ENCODE assay signal across 26 cellular contexts in the genomic region with DNA sequence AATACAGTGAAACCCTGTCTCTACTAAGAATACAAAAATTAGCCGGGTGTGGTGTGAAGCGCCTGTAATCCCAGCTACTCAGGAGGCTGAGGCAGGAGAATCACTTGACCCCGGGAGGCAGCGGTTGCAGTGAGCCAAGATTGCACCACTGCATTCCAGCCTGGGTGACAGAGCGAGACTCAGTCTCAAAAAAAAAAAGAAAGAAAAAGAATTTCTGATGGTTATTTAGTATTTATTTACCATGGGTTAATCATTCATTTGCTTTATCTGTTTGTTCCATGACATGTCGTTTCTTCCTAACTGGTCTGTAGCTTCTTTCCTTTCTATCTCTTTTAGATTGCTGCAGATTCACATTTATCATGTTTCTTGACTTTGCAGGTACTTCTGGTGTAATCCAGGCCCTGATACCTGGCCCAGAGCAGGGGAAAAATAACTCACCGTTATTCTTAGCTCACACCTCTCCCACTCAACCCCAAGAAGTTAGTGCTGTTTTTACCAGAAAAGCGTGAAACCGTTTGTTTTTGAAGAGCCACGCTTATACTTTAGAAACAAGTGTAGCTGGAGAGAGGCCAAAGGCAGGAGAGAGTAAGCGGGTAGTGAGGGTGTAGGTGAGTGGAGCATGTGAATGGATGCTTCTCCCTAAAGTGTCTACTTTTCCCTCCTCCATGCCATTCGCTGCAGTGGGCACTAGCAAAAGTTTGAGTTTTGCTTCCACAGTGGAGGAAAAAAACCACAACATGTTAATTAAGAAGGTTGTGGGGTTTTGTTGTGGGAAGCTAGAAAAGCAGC. TPM values are rescaled to one million over a fixed set of nuclear protein-coding genes. Genes with fewer than 3 reads are reported as not detected.
DNase-seq lines count a peak whose midpoint lies in the region; ATAC-seq and TF ChIP-seq lines count a peak whose summit lies in the region.
"Had no signal": no experiment of that assay in that cellular context is flagged by ENCODE, and none has a peak within 500 bp of the region (broad histone marks: within the 10 kb centered on the region; RNA-seq: fewer than 3 reads in every experiment).

No MANE protein-coding gene starts in this region.

- BruUV-seq in IMR-90 (replicated peaks; lab: Mats Ljungman, UMichigan) = no TSS peak

- H3K9me3 Mint-ChIP-seq in endodermal cell = no peaks in the 10 kb centered on the region
- H3K9me3 Mint-ChIP-seq in neural progenitor cell = peaks cover 9% of the 10 kb centered on the region
- H3K9me3 Mint-ChIP-seq in natural killer cell = no peaks in the 10 kb centered on the region
- H3K9me3 Mint-ChIP-seq: activated naive CD8-positive, alpha-beta T cell treated with anti-CD3 and anti-CD28 coated beads, Interleukin-2, amount 10 ng/mL, durations not matched to agents 7 days and 5 days; effector memory CD8-positive, alpha-beta T cell had no signal

- intact Hi-C loops in IMR-90 (cut with micrococcal nuclease) = no loop called here
- intact Hi-C loops in natural killer cell (cut with micrococcal nuclease) = no loop called here

- H4K5ac ChIP-seq in IMR-90 (ENCODE audit: low read depth, low read length) = no peak overlapping the region

- TF ChIP-seq POLR2A in IMR-90 (IDR thresholded peaks at IDR 0.05; ENCODE audit: low read depth, low read length) = no peak

- in situ Hi-C loops in IMR-90 (cut with MboI; ENCODE audit: low sequenced_read_pairs) = no loop called here

- peaks cover 28 to 78% of the 10 kb centered on the region in 2 experiments for H3K79me1 ChIP-seq in IMR-90 (ENCODE audit: low read depth in 1 of 2, low read length in 2 of 2)

- H2BK120ac ChIP-seq in IMR-90 (ENCODE audit: low read depth, low read length) = no peak overlapping the region

- no peak overlapping the region for H4K8ac ChIP-seq in IMR-90 (ENCODE audit: low read depth in 2 of 2, low read length in 2 of 2)

- H3K27me3 Mint-ChIP-seq in endodermal cell (ENCODE audit: insufficient read depth) = no peaks in the 10 kb centered on the region
- peaks cover 7% of the 10 kb centered on the region for H3K27me3 Mint-ChIP-seq in neural progenitor cell (ENCODE audit: insufficient read depth, low read depth)
- no peaks in the 10 kb centered on the region for H3K27me3 Mint-ChIP-seq in natural killer cell (ENCODE audit: low read depth in 2 of 2)
- H3K27me3 Mint-ChIP-seq: brain had no signal

- H3K27ac Mint-ChIP-seq in endodermal cell = peak overlapping the region; percentile 67
- H3K27ac Mint-ChIP-seq in neural progenitor cell = peak overlapping the region; percentile 33
- no peak overlapping the region for H3K27ac Mint-ChIP-seq in natural killer cell
- H3K27ac Mint-ChIP-seq: activated naive CD8-positive, alpha-beta T cell treated with anti-CD3 and anti-CD28 coated beads, Interleukin-2, amount 10 ng/mL, durations not matched to agents 7 days and 5 days; effector memory CD8-positive, alpha-beta T cell had no signal

- H3K9ac ChIP-seq in IMR-90 (ENCODE audit: low read depth, low read length) = no peak overlapping the region
- H3K9ac ChIP-seq in endodermal cell (ENCODE audit: extremely low read depth, low read length, poor library complexity, severe bottlenecking) = no peak overlapping the region
- H3K9ac ChIP-seq in neural progenitor cell = no peak overlapping the region
- H3K9ac ChIP-seq: BLaER1 treated with 17β-estradiol and CSF1 and Interleukin-3, amounts not matched to agents 10 nM and 100 nM had no signal

- H2BK5ac ChIP-seq in IMR-90 (ENCODE audit: low read depth, low read length, poor library complexity, severe bottlenecking) = no peak overlapping the region

- H3K4me1 ChIP-seq in IMR-90 (ENCODE audit: control insufficient read depth, insufficient read depth, low read length) = peaks cover 18% of the 10 kb centered on the region
- H3K4me1 ChIP-seq in endodermal cell (ENCODE audit: control insufficient read depth, insufficient read depth, low read length) = peaks cover 9% of the 10 kb centered on the region
- peaks cover 8% of the 10 kb centered on the region for H3K4me1 ChIP-seq in neural progenitor cell
- H3K4me1 ChIP-seq: upper lobe of right lung had no signal

- H3K36me3 Mint-ChIP-seq in endodermal cell (ENCODE audit: low read depth) = peaks cover 6% of the 10 kb centered on the region
- H3K36me3 Mint-ChIP-seq in neural progenitor cell = peaks cover 11% of the 10 kb centered on the region
- no peaks in the 10 kb centered on the region for H3K36me3 Mint-ChIP-seq in natural killer cell
- H3K36me3 Mint-ChIP-seq: activated naive CD8-positive, alpha-beta T cell treated with anti-CD3 and anti-CD28 coated beads, Interleukin-2, amount 10 ng/mL, durations not matched to agents 7 days and 5 days had no signal

- no peak overlapping the region for H2AK9ac ChIP-seq in IMR-90 (replicated peaks; ENCODE audit: low read depth, low read length, poor library complexity)

- H3F3A ChIP-seq in neural progenitor cell (ENCODE audit: low read depth) = no peaks in the 10 kb centered on the region

- no peak for DNase-seq in AG04450 (ENCODE audit: low read depth, low spot score)
- DNase-seq in IMR-90 = no peak
- DNase-seq in endodermal cell = no peak
- no peak for DNase-seq in neural progenitor cell (ENCODE audit: low spot score)
- DNase-seq in SHP77 treated with DMSO at 0.1 percent for 48 hours (lab: John Stamatoyannopoulos, UW) = no peak
- no peak for DNase-seq in natural killer cell
- no peak for DNase-seq in LoVo (ENCODE audit: low spot score)
- DNase-seq: activated CD4-positive, alpha-beta T cell treated with anti-CD3 and anti-CD28 coated beads, Interleukin-2, amount 50 U/mL, for 4 hours; activated CD8-positive, alpha-beta memory T cell treated with anti-CD3 and anti-CD28 coated beads, Interleukin-2, amount 50 U/mL, for 48 hours; activated effector memory CD4-positive, alpha-beta T cell treated with Interleukin-2 at 50 U/mL for 16 hours; activated naive CD8-positive, alpha-beta T cell treated with anti-CD3 and anti-CD28 coated beads, Interleukin-2, amount 10 ng/mL, durations not matched to agents 7 days and 5 days; effector memory CD8-positive, alpha-beta T cell; hippocampal formation; islet precursor cell; NCI-H1436; NCI-H2171; NCI-H526; RPMI8226; upper lobe of right lung had no signal

- no peak overlapping the region for H2BK15ac ChIP-seq in IMR-90 (ENCODE audit: low read depth, low read length)

- ATAC-seq in IMR-90 (ENCODE audit: low read depth) (peak; percentile 15), GM19463 (IDR thresholded peaks at IDR 0.05; ENCODE audit: unreplicated experiment) (no peak), natural killer cell (no peak)
- ATAC-seq: effector memory CD8-positive, alpha-beta T cell; GM12878; sciatic nerve had no signal

- H2BK20ac ChIP-seq in IMR-90 (ENCODE audit: low read depth, low read length) = no peak overlapping the region

- H3K23ac ChIP-seq in IMR-90 (ENCODE audit: low read depth, low read length) = no peak overlapping the region

- no peak overlapping the region; the same call in 1 of the 2 replicates for H3K18ac ChIP-seq in IMR-90 (ENCODE audit: low read depth, low read length)

- H3K4me2 ChIP-seq in IMR-90 (ENCODE audit: low read depth, low read length) = no peak overlapping the region
- no peak overlapping the region for H3K4me2 ChIP-seq in neural progenitor cell
- H3K4me2 ChIP-seq: BLaER1 treated with 17β-estradiol and CSF1 and Interleukin-3, amounts not matched to agents 10 nM and 100 nM had no signal

- peaks cover 17% of the 10 kb centered on the region for H3K9me1 ChIP-seq in IMR-90 (ENCODE audit: insufficient read depth, low read length)

- peaks cover 72% of the 10 kb centered on the region for H4K20me1 ChIP-seq in IMR-90 (ENCODE audit: insufficient read depth, low read length)
- H4K20me1 ChIP-seq in neural progenitor cell (ENCODE audit: low read depth) = no peaks in the 10 kb centered on the region
- H4K20me1 ChIP-seq: BLaER1 treated with 17β-estradiol and CSF1 and Interleukin-3, amounts not matched to agents 10 nM and 100 nM had no signal

- no peaks in the 10 kb centered on the region for H3K9me3 ChIP-seq in AG04450 (ENCODE audit: control insufficient read depth, insufficient read depth, low read length)
- no peaks in the 10 kb centered on the region for H3K9me3 ChIP-seq in IMR-90 (ENCODE audit: control insufficient read depth, insufficient read depth, low read length)
- no peaks in the 10 kb centered on the region for H3K9me3 ChIP-seq in endodermal cell (ENCODE audit: control insufficient read depth, low read length)
- H3K9me3 ChIP-seq in neural progenitor cell (ENCODE audit: low read depth) = no peaks in the 10 kb centered on the region
- H3K9me3 ChIP-seq: esophagus muscularis mucosa, upper lobe of right lung had no signal

- H2AFZ ChIP-seq in IMR-90 (replicated peaks; ENCODE audit: low read length, poor library complexity) = no peak overlapping the region
- H2AFZ ChIP-seq in neural progenitor cell (replicated peaks) = no peak overlapping the region

- POLR2A ChIA-PET in AG04450 (lab: Yijun Ruan, JAX) (interaction anchor here (0.6 kb wide), 2 partner anchors 26 to 367 kb away, joined by 3 read pairs; no protein-coding TSS in a partner anchor), IMR-90 (lab: Charles Lee; ENCODE audit: unreplicated experiment) (no interaction called here)

- no peaks in the 10 kb centered on the region for H3K27me3 ChIP-seq in AG04450 (ENCODE audit: control insufficient read depth, insufficient read depth, low read length)
- no peaks in the 10 kb centered on the region for H3K27me3 ChIP-seq in IMR-90 (ENCODE audit: control insufficient read depth, insufficient read depth, low read length)
- H3K27me3 ChIP-seq in endodermal cell (ENCODE audit: control insufficient read depth, insufficient read depth, low read length, poor library complexity, severe bottlenecking) = no peaks in the 10 kb centered on the region
- H3K27me3 ChIP-seq in neural progenitor cell = no peaks in the 10 kb centered on the region
- H3K27me3 ChIP-seq: BLaER1 treated with 17β-estradiol and CSF1 and Interleukin-3, amounts not matched to agents 10 nM and 100 nM; esophagus muscularis mucosa; upper lobe of right lung had no signal

- no CpG with 5 or more reads among the region's 12 CpGs for WGBS in IMR-90 (ENCODE audit: extremely low coverage in 2 of 2, insufficient read length in 1 of 2), 2 experiments
- 84 to 93% methylated on average over 8 to 12 of the region's 12 CpGs for WGBS in endodermal cell (ENCODE audit: insufficient coverage in 1 of 2, insufficient read length in 1 of 2), 2 experiments

- CTCF ChIA-PET in AG04450 (lab: Charles Lee) = no interaction called here
- CTCF ChIA-PET in IMR-90 (lab: Yijun Ruan, JAX) = interaction anchor here (0.6 to 1.0 kb wide), 2 partner anchors 39 to 47 kb away, joined by 3 read pairs; no protein-coding TSS in a partner anchor

- TF ChIP-seq CTCF in AG04450 (IDR thresholded peaks at IDR 0.05; ENCODE audit: low read depth, low read length) (no peak), IMR-90 (conservative IDR thresholded peaks at IDR 0.05; ENCODE audit: low read depth, low read length) (no peak), endodermal cell (conservative IDR thresholded peaks at IDR 0.05) (no peak), neural progenitor cell (IDR thresholded peaks at IDR 0.05) (no peak), natural killer cell (IDR thresholded peaks at IDR 0.05) (no peak)

- dilution Hi-C loops in IMR-90 (cut with HindIII; ENCODE audit: low sequenced_read_pairs, unreplicated experiment) = no loop called here

- no peak overlapping the region for H3K56ac ChIP-seq in IMR-90 (ENCODE audit: extremely low read depth, insufficient read depth, low read length)

- H3K79me2 ChIP-seq in neural progenitor cell (ENCODE audit: low read depth) = no peaks in the 10 kb centered on the region

- H3K4me3 ChIP-seq in AG04450 (ENCODE audit: low read depth, low read length) (no peak overlapping the region), IMR-90 (ENCODE audit: insufficient read depth, low read depth, low read length) (no peak overlapping the region), endodermal cell (ENCODE audit: low read length) (peak overlapping the region; percentile 34), neural progenitor cell (no peak overlapping the region)
- H3K4me3 ChIP-seq: BLaER1 treated with 17β-estradiol and CSF1 and Interleukin-3, amounts not matched to agents 10 nM and 100 nM; esophagus muscularis mucosa; GM12878; upper lobe of right lung had no signal

- H3K36me3 ChIP-seq in IMR-90 (ENCODE audit: control insufficient read depth, insufficient read depth, low read length) = peaks cover 12% of the 10 kb centered on the region
- no peaks in the 10 kb centered on the region for H3K36me3 ChIP-seq in endodermal cell (ENCODE audit: control insufficient read depth, insufficient read depth, low read length)
- no peaks in the 10 kb centered on the region for H3K36me3 ChIP-seq in neural progenitor cell
- H3K36me3 ChIP-seq: BLaER1 treated with 17β-estradiol and CSF1 and Interleukin-3, amounts not matched to agents 10 nM and 100 nM; esophagus muscularis mucosa; upper lobe of right lung had no signal

- no peak overlapping the region for H2AK5ac ChIP-seq in IMR-90 (ENCODE audit: low read depth, low read length)

- H3K4ac ChIP-seq in IMR-90 (ENCODE audit: low read depth, low read length) = no peak overlapping the region

- H3K4me1 Mint-ChIP-seq in endodermal cell (peaks cover 31% of the 10 kb centered on the region), neural progenitor cell (peaks cover 15% of the 10 kb centered on the region), natural killer cell (no peaks in the 10 kb centered on the region)
- H3K4me1 Mint-ChIP-seq: activated naive CD8-positive, alpha-beta T cell treated with anti-CD3 and anti-CD28 coated beads, Interleukin-2, amount 10 ng/mL, durations not matched to agents 7 days and 5 days had no signal

- H3K4me3 Mint-ChIP-seq in endodermal cell (no peak overlapping the region), neural progenitor cell (no peak overlapping the region), natural killer cell (no peak overlapping the region)
- H3K4me3 Mint-ChIP-seq: activated naive CD8-positive, alpha-beta T cell treated with anti-CD3 and anti-CD28 coated beads, Interleukin-2, amount 10 ng/mL, durations not matched to agents 7 days and 5 days; brain; effector memory CD8-positive, alpha-beta T cell had no signal

- H4K91ac ChIP-seq in IMR-90 (ENCODE audit: insufficient read depth, low read depth, low read length) = no peak overlapping the region

- no peak overlapping the region for H3K14ac ChIP-seq in IMR-90 (replicated peaks; ENCODE audit: low read depth, low read length)

- no peak for TF ChIP-seq RAD21 in IMR-90 (IDR thresholded peaks at IDR 0.05; ENCODE audit: low read length)

- peak overlapping the region; percentile 57 for H3K27ac ChIP-seq in AG04450 (ENCODE audit: low read depth, low read length)
- peak overlapping the region; percentile 22; the same call in 1 of the 2 replicates for H3K27ac ChIP-seq in IMR-90 (ENCODE audit: insufficient read depth, low read length)
- H3K27ac ChIP-seq in endodermal cell (ENCODE audit: low read depth, low read length) = peak overlapping the region; percentile 55
- H3K27ac ChIP-seq in neural progenitor cell = no peak overlapping the region
- H3K27ac ChIP-seq: BLaER1 treated with 17β-estradiol and CSF1 and Interleukin-3, amounts not matched to agents 10 nM and 100 nM; esophagus muscularis mucosa; HL-60; upper lobe of right lung had no signal

RNA-seq across cellular contexts. Expression of gene SRGAP1, which starts 45.4 kb away (rescaled TPM):
- polyA plus RNA-seq in AG04450 (2011; rRNA removed) (21.6 and 24.9 TPM in 2 replicates), IMR-90 (2012; rRNA removed) (10.2 and 11.0 TPM in 2 replicates)
- polyA minus RNA-seq in AG04450 (2011; rRNA and poly(A)+ RNA removed) = 73.7 and 84.9 TPM in 2 replicates
- total RNA-seq in IMR-90 (2012; rRNA removed) (10.0 and 14.4 TPM in 2 replicates), endodermal cell (10 to 100 TPM; 10.6 to 13.4 TPM), neural progenitor cell (ENCODE audit: low replicate concordance) (1.5 and 3.0 TPM in 2 replicates), natural killer cell (under 1 TPM; 0.10 to 0.49 (median 0.16) TPM)
- polyA plus RNA-seq in IMR-90 (2012; cell fraction: cytosol; rRNA removed) = 3.7 and 5.3 TPM in 2 replicates
- polyA plus RNA-seq in IMR-90 (2012; cell fraction: nucleus; rRNA removed; ENCODE audit: low replicate concordance) = 29.1 and 33.8 TPM in 2 replicates
- polyA plus RNA-seq in endodermal cell (2013, experiment 1 of 2) = 6.4 TPM
- polyA plus RNA-seq in endodermal cell (2013, experiment 2 of 2) = 6.2 TPM

Comparison
In these comparisons a context has a peak if more than half of its experiments do, and no peak if none do; other contexts are left out.
1. H3K27ac Mint-ChIP-seq: peak in endodermal cell (single experiment) and neural progenitor cell (single experiment); none in natural killer cell (0 of 2).